In the genomic region with DNA sequence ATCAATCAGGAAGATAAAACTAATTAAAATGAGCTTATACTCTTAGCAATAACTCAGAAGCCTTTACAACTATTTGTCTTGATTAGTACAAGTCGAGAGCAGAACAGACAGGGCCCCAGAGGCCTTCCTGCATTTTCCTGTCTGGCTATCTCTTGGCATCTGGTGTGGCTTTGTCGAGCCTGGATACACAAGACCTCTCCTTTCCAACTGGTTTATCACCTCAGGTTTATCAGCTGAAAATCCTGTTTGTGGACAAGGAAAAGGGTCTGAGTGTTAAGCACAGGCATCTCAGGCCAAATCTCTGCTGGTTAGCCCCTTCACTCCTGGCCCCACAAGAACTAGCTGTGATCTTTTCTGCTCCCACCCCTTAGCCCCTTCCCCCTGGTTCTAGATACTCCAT, we compare ENCODE assay signal across 22 cellular contexts. TPM values are rescaled to one million over a fixed set of nuclear protein-coding genes. Genes with fewer than 3 reads are reported as not detected.
A peak's percentile ranks its signal among the peaks of the same experiment; 100 is the strongest.
DNase-seq lines count a peak whose midpoint lies in the region; ATAC-seq, FAIRE-seq and TF ChIP-seq lines count a peak whose summit lies in the region.
"Had no signal": no experiment of that assay in that cellular context is flagged by ENCODE, and none has a peak within 500 bp of the region (broad histone marks: within the 10 kb centered on the region; RNA-seq: fewer than 3 reads in every experiment).

No MANE protein-coding gene starts in this region.

- no peak overlapping the region for H3K18ac ChIP-seq in neuronal stem cell (ENCODE audit: low read length)

- no peaks in the 10 kb centered on the region for H3K79me2 ChIP-seq in GM12878 (ENCODE audit: control insufficient read depth, insufficient read depth, low read length)

- peaks cover 25% of the 10 kb centered on the region for H3K4me1 Mint-ChIP-seq in activated T-cell treated with anti-CD3 and anti-CD28 coated beads, Interleukin-2, amount 50 U/mL, for 72 hours (ENCODE audit: low read depth)
- H3K4me1 Mint-ChIP-seq: brain had no signal

- H3K36me3 ChIP-seq in GM12878 (ENCODE audit: control insufficient read depth in 2 of 2, insufficient read depth in 2 of 2, low read length in 1 of 2): no peaks in the 10 kb centered on the region
- H3K36me3 ChIP-seq in neuronal stem cell (replicated peaks in 1 of 2; ENCODE audit: control insufficient read depth in 2 of 2, insufficient read depth in 2 of 2, low read length in 2 of 2): no peaks in the 10 kb centered on the region
- H3K36me3 ChIP-seq in heart left ventricle: no peaks in the 10 kb centered on the region

- H4K8ac ChIP-seq in neuronal stem cell (ENCODE audit: low read depth, low read length): no peak overlapping the region

- TF ChIP-seq EP300 in GM12878 (IDR thresholded peaks at IDR 0.05; ENCODE audit: borderline replicate concordance in 1 of 2, control insufficient read depth in 1 of 2, low read depth in 2 of 2, low read length in 2 of 2): no peak

- no peak for DNase-seq in activated T-cell treated with anti-CD3 and anti-CD28 coated beads, Interleukin-2, amount 50 U/mL, for 72 hours
- DNase-seq in activated T-cell treated with anti-CD3 and anti-CD28 coated beads for 4 hours (no peak), G401 (ENCODE audit: low spot score) (peak; percentile 74), GM12878 (ENCODE audit: low read depth, low spot score) (no peak), neuronal stem cell (ENCODE audit: low spot score) (no peak), posterior vena cava (ENCODE audit: low spot score) (no peak), heart left ventricle (no peak), left cardiac atrium (no peak)
- DNase-seq: activated CD4-positive, CD25-positive, alpha-beta regulatory T cell treated with anti-CD3 and anti-CD28 coated beads, Interleukin-2, amount 50 U/mL, for 72 hours; activated T-cell treated with anti-CD3 and anti-CD28 coated beads, Interleukin-2, amount 50 U/mL, for 1 hour; Caco-2; foreskin keratinocyte; NCI-H1048; NCI-H2081; NCI-H510A; occipital lobe; right cardiac atrium had no signal

- H3K9ac ChIP-seq in GM12878 (ENCODE audit: control insufficient read depth, insufficient read depth, low read length): no peak overlapping the region
- H3K9ac ChIP-seq in neuronal stem cell (ENCODE audit: low read depth, low read length, poor library complexity): no peak overlapping the region
- H3K9ac ChIP-seq: KMS-11 had no signal

- SMC1A ChIA-PET in GM12878 (lab: Charles Lee; ENCODE audit: uncharacterized antibody, unreplicated experiment): interaction anchor here (0.9 to 1.6 kb wide), 4 partner anchors 14 to 174 kb away, joined by 3 to 4 read pairs (median 4); no protein-coding TSS in a partner anchor

- no peak for TF ChIP-seq RAD21 in GM12878 (IDR thresholded peaks at IDR 0.05; ENCODE audit: insufficient read depth, low read depth, low read length)

- intact Hi-C loops in GM12878 (cut with micrococcal nuclease; ENCODE audit: unreplicated experiment): no loop called here
- intact Hi-C loops in posterior vena cava (cut with DNase I): no loop called here
- intact Hi-C loops in heart left ventricle (cut with DNase I): no loop called here
- intact Hi-C loops in left cardiac atrium (cut with DNase I): no loop called here

- H3K23ac ChIP-seq in neuronal stem cell (ENCODE audit: low read depth, low read length, poor library complexity): no peak overlapping the region

- POLR2A ChIA-PET in GM12878 (lab: Charles Lee): interaction anchor here (0.6 kb wide), 1 partner anchor 51 kb away, joined by 3 read pairs; no protein-coding TSS in a partner anchor

- BruUV-seq in GM12878 (replicated peaks; lab: Mats Ljungman, UMichigan): no TSS peak

- no peaks in the 10 kb centered on the region for H3K9me3 Mint-ChIP-seq in activated T-cell treated with anti-CD3 and anti-CD28 coated beads, Interleukin-2, amount 50 U/mL, for 72 hours
- H3K9me3 Mint-ChIP-seq: brain, type B pancreatic cell had no signal

- no peaks in the 10 kb centered on the region for H3K79me1 ChIP-seq in neuronal stem cell (ENCODE audit: low read depth, low read length)

- no peak for TF ChIP-seq POLR2A in GM12878 (IDR thresholded peaks at IDR 0.05; ENCODE audit: low read depth, low read length)
- TF ChIP-seq POLR2A in heart left ventricle (IDR thresholded peaks at IDR 0.05): no peak

- no peak overlapping the region for H2BK15ac ChIP-seq in neuronal stem cell (ENCODE audit: low read length)

- peaks cover 0 to 2% of the 10 kb centered on the region in 2 donors for H3K36me3 Mint-ChIP-seq in activated T-cell treated with anti-CD3 and anti-CD28 coated beads, Interleukin-2, amount 50 U/mL, for 72 hours (ENCODE audit: insufficient read depth in 2 of 2)
- H3K36me3 Mint-ChIP-seq: activated naive CD8-positive, alpha-beta T cell; brain; type B pancreatic cell had no signal

- H3K27me3 ChIP-seq in GM12878 (replicated peaks in 1 of 2; ENCODE audit: control insufficient read depth in 2 of 2, insufficient read depth in 2 of 2, low read length in 1 of 2) (no peaks in the 10 kb centered on the region), neuronal stem cell (ENCODE audit: control insufficient read depth in 3 of 3, insufficient read depth in 3 of 3, low read depth in 1 of 3, low read length in 3 of 3) (peaks cover 0 to 5% (median 0%) of the 10 kb centered on the region in 3 experiments), heart left ventricle (no peaks in the 10 kb centered on the region)
- H3K27me3 ChIP-seq: foreskin keratinocyte had no signal

- no peaks in the 10 kb centered on the region for H3K4me1 ChIP-seq in GM12878 (ENCODE audit: control insufficient read depth, insufficient read depth, low read length)
- H3K4me1 ChIP-seq in neuronal stem cell (ENCODE audit: control insufficient read depth in 2 of 2, insufficient read depth in 1 of 2, low read depth in 1 of 2, low read length in 2 of 2): peaks cover 0 to 2% of the 10 kb centered on the region in 2 donors
- H3K4me1 ChIP-seq in heart left ventricle: peaks cover 0 to 5% (median 0%) of the 10 kb centered on the region in 12 donors

- H3K4me3 ChIP-seq in GM12878: no peak overlapping the region
- H3K4me3 ChIP-seq in neuronal stem cell (ENCODE audit: low read length in 2 of 2): no peak overlapping the region
- H3K4me3 ChIP-seq in heart left ventricle: no peak overlapping the region

- WGBS in GM12878 (ENCODE audit: insufficient coverage, insufficient replicate concordance, low lambda C conversion rate, missing lambda C conversion rate): 44% methylated on average over 2 of the region's 2 CpGs
- WGBS in neuronal stem cell (ENCODE audit: extremely low coverage in 2 of 2, insufficient read length in 2 of 2, insufficient replicate concordance in 1 of 2), 2 donors: no CpG with 5 or more reads among the region's 2 CpGs
- WGBS in heart left ventricle, 4 donors: 22 to 31% (median 25%) methylated on average over 2 of the region's 2 CpGs

- in situ Hi-C loops in G401 (cut with HindIII; ENCODE audit: low sequenced_read_pairs) (no loop called here), GM12878 (cut with MboI) (no loop called here)

- no peak for ATAC-seq in activated T-cell treated with anti-CD3 and anti-CD28 coated beads, Interleukin-2, amount 50 U/mL, for 72 hours (replicated peaks in 1 of 2)
- ATAC-seq in GM12878 (no peak), heart left ventricle (no peak), left cardiac atrium (no peak)
- ATAC-seq: foreskin keratinocyte, Right ventricle myocardium inferior had no signal

- H3K4me2 ChIP-seq in GM12878 (ENCODE audit: control insufficient read depth, insufficient read depth) (no peak overlapping the region), neuronal stem cell (ENCODE audit: insufficient read depth, low read length, poor library complexity, severe bottlenecking) (no peak overlapping the region)
- H3K4me2 ChIP-seq: KMS-11 had no signal

- no peak overlapping the region for H3K27ac Mint-ChIP-seq in activated T-cell treated with anti-CD3 and anti-CD28 coated beads, Interleukin-2, amount 50 U/mL, for 72 hours
- H3K27ac Mint-ChIP-seq: activated naive CD8-positive, alpha-beta T cell; brain; type B pancreatic cell had no signal

- peak; percentile 18 for FAIRE-seq in GM12878 (lab: Jason Lieb, UNC)

- RAD21 ChIA-PET in GM12878 (lab: Charles Lee; ENCODE audit: unreplicated experiment): interaction anchor here (0.5 to 0.9 kb wide), 4 partner anchors 9 to 78 kb away, joined by 3 read pairs; no protein-coding TSS in a partner anchor

- no peak overlapping the region for H2AK5ac ChIP-seq in neuronal stem cell (ENCODE audit: low read depth, low read length)

- no peak overlapping the region for H2BK5ac ChIP-seq in neuronal stem cell (ENCODE audit: low read length)

- no peaks in the 10 kb centered on the region for H3K27me3 Mint-ChIP-seq in activated T-cell treated with anti-CD3 and anti-CD28 coated beads, Interleukin-2, amount 50 U/mL, for 72 hours (ENCODE audit: low read depth)
- H3K27me3 Mint-ChIP-seq: activated naive CD8-positive, alpha-beta T cell; type B pancreatic cell had no signal

- no peak overlapping the region for H3K27ac ChIP-seq in GM12878 (ENCODE audit: control insufficient read depth, insufficient read depth)
- no peak overlapping the region for H3K27ac ChIP-seq in neuronal stem cell (replicated peaks; ENCODE audit: low read length)
- H3K27ac ChIP-seq in heart left ventricle: no peak overlapping the region
- H3K27ac ChIP-seq: foreskin keratinocyte, KMS-11 had no signal

- H3K9me3 ChIP-seq in GM12878 (replicated peaks; ENCODE audit: control insufficient read depth, insufficient read depth, low read length) (no peaks in the 10 kb centered on the region), neuronal stem cell (replicated peaks in 1 of 2; ENCODE audit: control insufficient read depth in 2 of 2, insufficient read depth in 1 of 2, low read depth in 1 of 2, low read length in 2 of 2) (no peaks in the 10 kb centered on the region), heart left ventricle (no peaks in the 10 kb centered on the region)
- H3K9me3 ChIP-seq: Caco-2 had no signal

- H2AFZ ChIP-seq in GM12878 (ENCODE audit: control insufficient read depth, low read depth, low read length) (no peak overlapping the region), neuronal stem cell (ENCODE audit: low read length) (peak overlapping the region; percentile 11)

- no peak overlapping the region for H4K91ac ChIP-seq in neuronal stem cell (ENCODE audit: low read depth, low read length, poor library complexity)

- H3K4me3 Mint-ChIP-seq in activated T-cell treated with anti-CD3 and anti-CD28 coated beads, Interleukin-2, amount 50 U/mL, for 72 hours: peak overlapping the region; percentile 36 to 68
- H3K4me3 Mint-ChIP-seq: activated naive CD8-positive, alpha-beta T cell; brain; type B pancreatic cell had no signal

- no peak overlapping the region for H2BK120ac ChIP-seq in neuronal stem cell (ENCODE audit: low read depth, low read length)

- CTCF ChIA-PET in GM12878 (lab: Yijun Ruan, JAX): interaction anchor here (1.4 to 1.5 kb wide), 2 partner anchors 11 to 32 kb away, joined by 3 to 4 read pairs; no protein-coding TSS in a partner anchor

- no peak for TF ChIP-seq CTCF in GM12878 (IDR thresholded peaks at IDR 0.05 in 2 of 3, conservative IDR thresholded peaks at IDR 0.05 in 1 of 3; ENCODE audit: control insufficient read depth in 2 of 3, extremely low read depth in 1 of 3, insufficient read depth in 1 of 3, low read depth in 3 of 3, low read length in 3 of 3)
- no peak for TF ChIP-seq CTCF in heart left ventricle (IDR thresholded peaks at IDR 0.05)

- H3K4ac ChIP-seq in neuronal stem cell (ENCODE audit: low read length): no peak overlapping the region

- no peak overlapping the region for H2BK12ac ChIP-seq in neuronal stem cell (ENCODE audit: low read length)

- no peak overlapping the region for H3K14ac ChIP-seq in neuronal stem cell (ENCODE audit: low read length)

- H4K20me1 ChIP-seq in GM12878 (ENCODE audit: control insufficient read depth, insufficient read depth): no peaks in the 10 kb centered on the region

RNA-seq across cellular contexts. Expression of gene BAK1, which starts 32.6 kb away (rescaled TPM):
- 10 to 100 TPM; 54.9 to 55.4 TPM for total RNA-seq in activated T-cell treated with anti-CD3 and anti-CD28 coated beads, Interleukin-2, amount 50 U/mL, for 72 hours
- total RNA-seq in G401 (2014; rRNA removed; shearing (Covaris generic)): 200 and 209 TPM in 2 replicates
- 12.7 and 16.3 TPM in 2 replicates for total RNA-seq in GM12878 (2013; cell fraction: nucleolus; rRNA removed)
- 9.3 and 9.4 TPM in 2 replicates for total RNA-seq in GM12878 (2014; rRNA removed)
- total RNA-seq in GM12878 (2014; rRNA removed; fragmentation: Illumina TruSeq; extraction: Trizol): 23.9 and 26.6 TPM in 2 replicates
- total RNA-seq in GM12878 (2021): 36.7 and 37.6 TPM in 2 replicates
- 13.2 TPM for polyA plus RNA-seq in GM12878 (2011; ENCODE audit: low read depth)
- 18.1 and 31.0 TPM in 2 replicates for polyA plus RNA-seq in GM12878 (2011; rRNA removed)
- 45.3 and 55.6 TPM in 2 replicates for polyA plus RNA-seq in GM12878 (2011; cell fraction: cytosol; rRNA removed)
- polyA plus RNA-seq in GM12878 (2011; cell fraction: nucleus; rRNA removed): 32.2 and 33.3 TPM in 2 replicates
- polyA plus RNA-seq in GM12878 (2012): 25.8 and 26.9 TPM in 2 replicates
- 14.4 and 28.2 TPM in 2 replicates for polyA plus RNA-seq in GM12878 (2014; fragmentation: Illumina TruSeq; extraction: Trizol)
- 10 to 100 TPM in 1 of 2 experiments, 1 to 10 TPM in 1; 6.3 to 13.0 TPM for polyA plus RNA-seq in GM12878 (2014; fragmentation: Nextera tagmentation; extraction: Ambion mirVana)
- polyA plus RNA-seq in GM12878 (2014; rRNA removed): 38.1 and 44.5 TPM in 2 replicates
- polyA plus RNA-seq in GM12878 (2016; fragmentation: Nextera tagmentation; extraction: Ambion mirVana): 10 to 100 TPM; 65.7 to 65.8 TPM
- 26.0 and 47.5 TPM in 2 replicates for polyA minus RNA-seq in GM12878 (2011; rRNA and poly(A)+ RNA removed)
- polyA minus RNA-seq in GM12878 (2011; cell fraction: cytosol; rRNA and poly(A)+ RNA removed): 18.6 and 19.3 TPM in 2 replicates
- 8.0 and 12.3 TPM in 2 replicates for polyA minus RNA-seq in GM12878 (2011; cell fraction: nucleus; rRNA and poly(A)+ RNA removed)
- 14.5 TPM for polyA plus RNA-seq in neuronal stem cell (2013, experiment 1 of 2)
- 14.1 TPM for polyA plus RNA-seq in neuronal stem cell (2013, experiment 2 of 2)
- total RNA-seq in posterior vena cava: 10 to 100 TPM; 12.4 to 17.7 TPM
- 10 to 100 TPM; 13.9 to 33.4 (median 18.9) TPM for total RNA-seq in heart left ventricle
- 10 to 100 TPM; 18.1 to 55.3 TPM for polyA plus RNA-seq in heart left ventricle
- 10 to 100 TPM; 17.6 to 21.6 TPM for total RNA-seq in left cardiac atrium
